Comparison of ENCODE assay signal across 1 cellular context in genomic region chr10:14954001-14954770, GRCh38.
TF ChIP-seq lines count a peak whose summit lies in the region.

Gene DCLRE1C (minus strand): TSS chr10:14954096. CDS start chr10:14954010, 86 bp downstream.

TF ChIP-seq in HepG2, 621 proteins besides CTCF, POLR2A, EP300 and RAD21 (continued from another document):
- TF ChIP-seq KLF12 (CRISPR knock-in tag; IDR thresholded peaks at IDR 0.05; ENCODE audit: borderline replicate concordance), result peak; percentile 75
- peak; percentile 50 for TF ChIP-seq PATZ1 (CRISPR knock-in tag; IDR thresholded peaks at IDR 0.05)
- peak; percentile 57 for TF ChIP-seq ZBTB33 (CRISPR knock-in tag; IDR thresholded peaks at IDR 0.05)
- no peak for TF ChIP-seq HDAC6 (IDR thresholded peaks at IDR 0.05; ENCODE audit: low read depth, low read length)
- TF ChIP-seq AKAP8 (CRISPR knock-in tag; IDR thresholded peaks at IDR 0.05), result peak; percentile 84; the same call in 1 of the 2 replicates
- TF ChIP-seq ARID3A (IDR thresholded peaks at IDR 0.05; ENCODE audit: low read depth, low read length), result no peak
- peak; percentile 99 for TF ChIP-seq SMYD3 (CRISPR knock-in tag; IDR thresholded peaks at IDR 0.05)
- TF ChIP-seq ZNF737 (CRISPR knock-in tag; IDR thresholded peaks at IDR 0.05; ENCODE audit: borderline replicate concordance), result 0 out of 2 replicates have a peak, but pooled peaks have one; percentile 88
- peak; percentile 90 for TF ChIP-seq YEATS2 (CRISPR knock-in tag; IDR thresholded peaks at IDR 0.05; ENCODE audit: borderline replicate concordance)
TF ChIP-seq in HepG2: peak in this region for 388.
